In the genomic region with DNA sequence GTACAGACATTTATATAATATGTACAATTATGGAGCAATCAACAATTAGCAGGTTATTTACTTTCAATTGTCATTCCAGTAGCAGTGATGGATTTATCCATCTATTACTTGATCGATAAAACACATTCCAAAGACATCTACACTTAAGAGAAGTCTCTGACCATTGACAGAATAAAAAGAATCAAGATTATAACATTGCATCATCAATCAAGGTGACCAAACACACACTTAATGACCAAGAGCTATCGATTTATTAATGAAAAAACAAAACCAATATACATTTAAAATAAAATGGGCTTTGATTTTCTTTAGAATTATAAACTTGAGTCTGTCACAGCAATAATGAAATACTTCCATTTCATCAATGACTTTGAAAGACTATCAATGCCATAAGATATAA, we compare ENCODE assay signal across 9 cellular contexts.
"Had no signal": no experiment of that assay in that cellular context is flagged by ENCODE, and none has a peak within 500 bp of the region (broad histone marks: within the 10 kb centered on the region; RNA-seq: fewer than 3 reads in every experiment).

No MANE protein-coding gene starts in this region.

- H3K36me3 ChIP-seq: HAP-1 had no signal

- H3K27ac ChIP-seq: HL-60 had no signal

- H3K4me1 ChIP-seq: HAP-1 had no signal

- H3K4me3 Mint-ChIP-seq: GM23338, HFFc6, IgD-negative memory B cell had no signal

- H3K27ac Mint-ChIP-seq: GM23338, HFFc6, IgD-negative memory B cell had no signal

- FAIRE-seq: H1 had no signal

- H3K36me3 Mint-ChIP-seq: IgD-negative memory B cell had no signal

- H3K4me2 ChIP-seq: GM23338 had no signal

- DNase-seq: H7, HFFc6, KG1 had no signal

- ATAC-seq: GM23338, HCT116 had no signal

- H3K9me3 ChIP-seq: HAP-1 had no signal

- H3K4me3 ChIP-seq: GM23338, HAP-1 had no signal

- H3K9me3 Mint-ChIP-seq: GM23338, HFFc6 had no signal

- H3K4me1 Mint-ChIP-seq: IgD-negative memory B cell had no signal
